8 cellular contexts compared by ENCODE assay signal in the genomic region with DNA sequence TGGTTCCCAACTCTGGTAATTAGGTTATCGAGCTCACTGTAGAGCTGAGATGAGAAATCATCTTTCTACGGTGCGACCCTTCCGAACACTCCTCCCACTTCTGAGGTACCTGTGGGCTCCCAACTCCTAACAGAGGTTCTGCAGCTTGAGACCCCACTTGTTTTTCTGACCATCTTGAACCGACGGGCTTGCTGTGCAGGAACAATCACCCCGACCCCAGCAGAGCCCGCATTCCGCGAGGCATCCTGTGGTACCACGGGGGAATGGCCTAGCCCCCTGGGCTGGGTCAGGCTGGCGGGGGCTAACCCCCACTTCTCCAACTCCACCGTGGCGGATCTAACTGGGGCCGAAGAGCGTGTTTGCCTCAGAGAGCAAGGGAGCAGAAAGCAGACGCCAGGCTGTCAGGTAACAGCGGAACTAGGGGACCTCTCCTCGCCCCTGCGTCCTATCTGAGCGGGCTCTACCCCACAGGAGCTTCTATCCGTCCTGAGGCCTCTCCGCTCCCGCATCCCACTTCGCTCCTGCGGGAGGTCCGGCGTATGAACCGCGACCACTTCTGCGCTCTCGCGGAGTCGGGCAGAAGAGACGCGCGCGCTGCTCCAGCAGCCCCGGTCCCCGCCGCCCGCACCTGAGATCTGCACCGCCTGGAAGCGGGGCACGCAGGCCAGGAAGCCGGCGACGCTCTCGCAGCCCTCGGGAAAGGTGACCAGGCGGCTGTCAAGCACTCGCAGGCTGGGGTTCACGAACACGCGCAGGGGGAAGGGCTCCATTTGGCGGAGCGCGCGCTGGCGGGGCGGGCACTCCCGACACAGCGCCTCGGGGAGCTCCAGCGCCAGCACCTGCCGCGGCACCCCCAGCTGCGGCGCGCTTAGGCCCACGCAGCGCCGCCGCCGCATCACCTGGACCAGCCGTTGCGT.
DNase-seq lines count a peak whose midpoint lies in the region; ATAC-seq lines count a peak whose summit lies in the region.

No MANE protein-coding gene starts in this region.

- ATAC-seq in HG03039 (IDR thresholded peaks at IDR 0.05; ENCODE audit: unreplicated experiment) (peak; percentile 26), memory B cell (ENCODE audit: low read depth) (peak; percentile 59)
- ATAC-seq in stimulated activated effector memory CD8-positive, alpha-beta T cell treated with anti-CD3 and anti-CD28 coated beads, Interleukin-12 subunit alpha, Interleukin-12 subunit beta, amount 100 ng/mL, for 72 hours: peak; percentile 60

- peak overlapping the region; percentile 47 for H3K27ac ChIP-seq in cingulate gyrus (ENCODE audit: low read depth, low read length)

- H3K4me1 Mint-ChIP-seq in memory B cell: peaks cover 11% of the 10 kb centered on the region
- H3K4me1 Mint-ChIP-seq in stimulated activated effector memory CD8-positive, alpha-beta T cell treated with anti-CD3 and anti-CD28 coated beads, Interleukin-12 subunit alpha, Interleukin-12 subunit beta, amount 100 ng/mL, for 72 hours: peaks cover 38% of the 10 kb centered on the region

- peak overlapping the region; percentile 84 for H3K4me3 Mint-ChIP-seq in memory B cell
- peak overlapping the region; percentile 76 for H3K4me3 Mint-ChIP-seq in stimulated activated effector memory CD8-positive, alpha-beta T cell treated with anti-CD3 and anti-CD28 coated beads, Interleukin-12 subunit alpha, Interleukin-12 subunit beta, amount 100 ng/mL, for 72 hours

- no peaks in the 10 kb centered on the region for H3K27me3 Mint-ChIP-seq in memory B cell

- H3K9me3 Mint-ChIP-seq in memory B cell: no peaks in the 10 kb centered on the region
- H3K9me3 Mint-ChIP-seq in stimulated activated effector memory CD8-positive, alpha-beta T cell treated with anti-CD3 and anti-CD28 coated beads, Interleukin-12 subunit alpha, Interleukin-12 subunit beta, amount 100 ng/mL, for 72 hours: no peaks in the 10 kb centered on the region

- H3K36me3 Mint-ChIP-seq in memory B cell: peaks cover 3% of the 10 kb centered on the region
- peaks cover 84% of the 10 kb centered on the region for H3K36me3 Mint-ChIP-seq in stimulated activated effector memory CD8-positive, alpha-beta T cell treated with anti-CD3 and anti-CD28 coated beads, Interleukin-12 subunit alpha, Interleukin-12 subunit beta, amount 100 ng/mL, for 72 hours

- no peak overlapping the region for H3K27ac Mint-ChIP-seq in memory B cell
- peak overlapping the region; percentile 63 for H3K27ac Mint-ChIP-seq in stimulated activated effector memory CD8-positive, alpha-beta T cell treated with anti-CD3 and anti-CD28 coated beads, Interleukin-12 subunit alpha, Interleukin-12 subunit beta, amount 100 ng/mL, for 72 hours

- DNase-seq in NCI-H345 (lab: John Stamatoyannopoulos, UW) (peak; percentile 35), NCI-H345 treated with DMSO at 0.1 percent for 48 hours (lab: John Stamatoyannopoulos, UW; ENCODE audit: unreplicated experiment) (no peak), T follicular helper cell (ENCODE audit: low read depth) (peak; percentile 43), memory B cell (ENCODE audit: low spot score in 2 of 2) (peak in 1 of 2 donors; percentile 31), kidney glomerular epithelial cell (lab: John Stamatoyannopoulos, UW) (no peak)
- DNase-seq in stimulated activated effector memory CD8-positive, alpha-beta T cell treated with anti-CD3 and anti-CD28 coated beads, Interleukin-12 subunit alpha, Interleukin-12 subunit beta, amount 100 ng/mL, for 72 hours (ENCODE audit: low spot score in 2 of 2): peak in 1 of 2 donors; percentile 70

Comparison
In these comparisons a context has a peak if more than half of its experiments do, and no peak if none do; other contexts are left out.
1. DNase-seq: peak in NCI-H345 (single experiment) and T follicular helper cell (single experiment); none in NCI-H345 treated with DMSO at 0.1 percent for 48 hours (single experiment) and kidney glomerular epithelial cell (single experiment).
2. Peak in every context shown above with its lines, with median percentiles within 50 percentile points of each other: ATAC-seq.